In the genomic region with DNA sequence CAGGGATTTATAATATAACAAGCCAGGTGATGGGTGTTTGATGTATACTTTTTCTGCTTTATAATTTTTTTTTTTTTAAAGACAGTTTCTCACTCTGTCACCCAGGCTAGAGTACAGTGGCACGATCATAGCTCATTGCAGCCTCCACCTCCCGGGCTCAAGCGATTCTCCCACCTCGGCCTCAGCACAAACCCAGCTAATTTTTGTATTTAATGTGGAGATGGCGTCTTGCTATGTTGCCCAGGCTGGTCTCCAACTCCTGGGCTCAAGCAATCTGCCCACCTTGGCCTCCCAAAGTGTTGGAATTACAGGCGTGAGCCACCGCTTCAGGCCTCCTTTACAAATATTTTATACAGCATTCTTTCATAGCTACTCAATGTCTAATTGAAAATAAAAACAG, we compare ENCODE assay signal across 8 cellular contexts.
"Had no signal": no experiment of that assay in that cellular context is flagged by ENCODE, and none has a peak within 500 bp of the region (broad histone marks: within the 10 kb centered on the region; RNA-seq: fewer than 3 reads in every experiment).

No MANE protein-coding gene starts in this region.

- H3K9me3 ChIP-seq: colonic mucosa, thyroid gland had no signal

- H3K27me3 ChIP-seq: cardiac muscle cell, colonic mucosa, gastroesophageal sphincter, stomach, thyroid gland, vagina had no signal

- ATAC-seq: gastroesophageal sphincter had no signal

- H3K4me3 Mint-ChIP-seq: neural crest cell had no signal

- H3K9me3 Mint-ChIP-seq: neural crest cell had no signal

- H3K27ac ChIP-seq: cardiac muscle cell, colonic mucosa, gastroesophageal sphincter, stomach, thyroid gland, vagina, VCaP had no signal
